Comparison of ENCODE assay signal across 8 cellular contexts in the genomic region with DNA sequence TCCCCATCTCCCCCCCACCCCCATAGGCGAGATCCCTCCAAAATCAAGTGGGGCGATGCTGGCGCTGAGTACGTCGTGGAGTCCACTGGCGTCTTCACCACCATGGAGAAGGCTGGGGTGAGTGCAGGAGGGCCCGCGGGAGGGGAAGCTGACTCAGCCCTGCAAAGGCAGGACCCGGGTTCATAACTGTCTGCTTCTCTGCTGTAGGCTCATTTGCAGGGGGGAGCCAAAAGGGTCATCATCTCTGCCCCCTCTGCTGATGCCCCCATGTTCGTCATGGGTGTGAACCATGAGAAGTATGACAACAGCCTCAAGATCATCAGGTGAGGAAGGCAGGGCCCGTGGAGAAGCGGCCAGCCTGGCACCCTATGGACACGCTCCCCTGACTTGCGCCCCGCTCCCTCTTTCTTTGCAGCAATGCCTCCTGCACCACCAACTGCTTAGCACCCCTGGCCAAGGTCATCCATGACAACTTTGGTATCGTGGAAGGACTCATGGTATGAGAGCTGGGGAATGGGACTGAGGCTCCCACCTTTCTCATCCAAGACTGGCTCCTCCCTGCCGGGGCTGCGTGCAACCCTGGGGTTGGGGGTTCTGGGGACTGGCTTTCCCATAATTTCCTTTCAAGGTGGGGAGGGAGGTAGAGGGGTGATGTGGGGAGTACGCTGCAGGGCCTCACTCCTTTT. TPM values are rescaled to one million over a fixed set of nuclear protein-coding genes. Genes with fewer than 3 reads are reported as not detected.
A peak's percentile ranks its signal among the peaks of the same experiment; 100 is the strongest.
DNase-seq lines count a peak whose midpoint lies in the region; ATAC-seq and TF ChIP-seq lines count a peak whose summit lies in the region.

No MANE protein-coding gene starts in this region.

- peaks cover 0 to 59% (median 45%) of the 10 kb centered on the region in 9 donors for H3K36me3 ChIP-seq in heart left ventricle

- H3K27ac ChIP-seq in heart left ventricle = peak overlapping the region in 11 of 12 donors; percentile 44 to 100 (median 94)

- peak overlapping the region; percentile 40 for H3K27ac Mint-ChIP-seq in activated T-helper 1 cell treated with anti-CD3 and anti-CD28 coated beads, Interleukin-12 subunit alpha, Interleukin-12 subunit beta, Interleukin-2, Interleukin-4 antibody, amounts not matched to agents 30 ng/mL and 10 ng/mL and 1 ng/mL, durations not matched to agents 14 hours and 24 hours and 36 hours
- H3K27ac Mint-ChIP-seq in type B pancreatic cell = peak overlapping the region; percentile 100

- ATAC-seq in heart left ventricle (no peak), Right ventricle myocardium inferior (no peak)

- H3K4me3 Mint-ChIP-seq in activated T-helper 1 cell treated with anti-CD3 and anti-CD28 coated beads, Interleukin-12 subunit alpha, Interleukin-12 subunit beta, Interleukin-2, Interleukin-4 antibody, amounts not matched to agents 30 ng/mL and 10 ng/mL and 1 ng/mL, durations not matched to agents 14 hours and 24 hours and 36 hours = peak overlapping the region; percentile 91
- H3K4me3 Mint-ChIP-seq in type B pancreatic cell = peak overlapping the region; percentile 97

- H3K4me3 ChIP-seq in heart left ventricle = peak overlapping the region in 6 of 12 donors; percentile 78 to 100 (median 99)

- H3K27me3 ChIP-seq in heart left ventricle = no peaks in the 10 kb centered on the region

- TF ChIP-seq CTCF in heart left ventricle (IDR thresholded peaks at IDR 0.05) = no peak
- TF ChIP-seq CTCF in type B pancreatic cell (conservative IDR thresholded peaks at IDR 0.05) = no peak

- peaks cover 61% of the 10 kb centered on the region for H3K36me3 Mint-ChIP-seq in activated T-helper 1 cell treated with anti-CD3 and anti-CD28 coated beads, Interleukin-12 subunit alpha, Interleukin-12 subunit beta, Interleukin-2, Interleukin-4 antibody, amounts not matched to agents 30 ng/mL and 10 ng/mL and 1 ng/mL, durations not matched to agents 14 hours and 24 hours and 36 hours (ENCODE audit: low read depth)
- peaks cover 30% of the 10 kb centered on the region for H3K36me3 Mint-ChIP-seq in type B pancreatic cell

- no peaks in the 10 kb centered on the region for H3K27me3 Mint-ChIP-seq in activated T-helper 1 cell treated with anti-CD3 and anti-CD28 coated beads, Interleukin-12 subunit alpha, Interleukin-12 subunit beta, Interleukin-2, Interleukin-4 antibody, amounts not matched to agents 30 ng/mL and 10 ng/mL and 1 ng/mL, durations not matched to agents 14 hours and 24 hours and 36 hours (ENCODE audit: insufficient read depth)
- H3K27me3 Mint-ChIP-seq in type B pancreatic cell = peaks cover 6% of the 10 kb centered on the region

- TF ChIP-seq POLR2A in heart left ventricle (IDR thresholded peaks at IDR 0.05) = no peak

- peaks cover 3 to 76% (median 63%) of the 10 kb centered on the region in 12 donors for H3K4me1 ChIP-seq in heart left ventricle

- WGBS in heart left ventricle, 4 donors = 52 to 63% (median 62%) methylated on average over 18 to 19 of the region's 19 CpGs

- peaks cover 64% of the 10 kb centered on the region for H3K4me1 Mint-ChIP-seq in activated T-helper 1 cell treated with anti-CD3 and anti-CD28 coated beads, Interleukin-12 subunit alpha, Interleukin-12 subunit beta, Interleukin-2, Interleukin-4 antibody, amounts not matched to agents 30 ng/mL and 10 ng/mL and 1 ng/mL, durations not matched to agents 14 hours and 24 hours and 36 hours (ENCODE audit: low read depth)
- H3K4me1 Mint-ChIP-seq in type B pancreatic cell (ENCODE audit: unreplicated experiment) = peaks cover 45% of the 10 kb centered on the region

- intact Hi-C loops in heart left ventricle (cut with DNase I) = loop anchor here (1.0 to 10.0 kb wide), 8 partner anchors 65 to 202 kb away; a partner anchor contains a TSS
- intact Hi-C loops in Right ventricle myocardium inferior (cut with DNase I) = loop anchor here (5.0 kb wide), 1 partner anchor 115 kb away; no protein-coding TSS in a partner anchor
- intact Hi-C loops in activated T-helper 1 cell treated with anti-CD3 and anti-CD28 coated beads, Interleukin-12 subunit alpha, Interleukin-12 subunit beta, Interleukin-2, Interleukin-4 antibody, amounts not matched to agents 30 ng/mL and 10 ng/mL and 1 ng/mL, durations not matched to agents 14 hours and 24 hours and 36 hours (cut with micrococcal nuclease) = loop anchor here (10.0 kb wide), 1 partner anchor 408 kb away; a partner anchor contains a TSS

- no peaks in the 10 kb centered on the region for H3K9me3 ChIP-seq in heart left ventricle

- H3K9me3 Mint-ChIP-seq in activated T-helper 1 cell treated with anti-CD3 and anti-CD28 coated beads, Interleukin-12 subunit alpha, Interleukin-12 subunit beta, Interleukin-2, Interleukin-4 antibody, amounts not matched to agents 30 ng/mL and 10 ng/mL and 1 ng/mL, durations not matched to agents 14 hours and 24 hours and 36 hours = no peaks in the 10 kb centered on the region
- H3K9me3 Mint-ChIP-seq in type B pancreatic cell = no peaks in the 10 kb centered on the region

- DNase-seq in heart left ventricle = no peak
- no peak for DNase-seq in Right ventricle myocardium inferior (ENCODE audit: missing footprints)
- DNase-seq in activated T-helper 1 cell treated with anti-CD3 and anti-CD28 coated beads, Interleukin-12 subunit alpha, Interleukin-12 subunit beta, Interleukin-2, Interleukin-4 antibody, amounts not matched to agents 30 ng/mL and 10 ng/mL and 1 ng/mL, durations not matched to agents 14 hours and 24 hours and 36 hours (ENCODE audit: low spot score) = no peak
- DNase-seq in kidney tubule cell (ENCODE audit: low spot score) = peak; percentile 30
- no peak for DNase-seq in type B pancreatic cell (ENCODE audit: extremely low spot score, unreplicated experiment)
- DNase-seq in NCI-H2107 (lab: John Stamatoyannopoulos, UW) = no peak
- no peak for DNase-seq in COLO829 (ENCODE audit: low spot score)
- DNase-seq in T-helper 9 cell = no peak

RNA-seq across cellular contexts. Expression of a gene that starts 2.7 kb away (rescaled TPM):
- total RNA-seq in heart left ventricle = 1,000 to 10,000 TPM; 3,379 to 7,430 (median 4,887) TPM
- polyA plus RNA-seq in heart left ventricle = 1,000 to 10,000 TPM; 4,589 to 6,374 TPM
- 4,337 TPM for total RNA-seq in Right ventricle myocardium inferior
- 4,315 and 4,318 TPM in 2 replicates for total RNA-seq in activated T-helper 1 cell treated with anti-CD3 and anti-CD28 coated beads, Interleukin-12 subunit alpha, Interleukin-12 subunit beta, Interleukin-2, Interleukin-4 antibody, amounts not matched to agents 30 ng/mL and 10 ng/mL and 1 ng/mL, durations not matched to agents 14 hours and 24 hours and 36 hours
- 2,317 and 5,618 TPM in 2 replicates for total RNA-seq in type B pancreatic cell (ENCODE audit: low replicate concordance)

RNA-seq across cellular contexts. Expression of a gene that starts 18.8 kb away (rescaled TPM):
- total RNA-seq in heart left ventricle (10 to 100 TPM; 13.2 to 27.5 (median 15.0) TPM), Right ventricle myocardium inferior (15.9 TPM), type B pancreatic cell (ENCODE audit: low replicate concordance) (9.1 and 17.5 TPM in 2 replicates)
- polyA plus RNA-seq in heart left ventricle = 10 to 100 TPM; 10.3 to 15.4 TPM
- 19.5 and 19.9 TPM in 2 replicates for total RNA-seq in activated T-helper 1 cell treated with anti-CD3 and anti-CD28 coated beads, Interleukin-12 subunit alpha, Interleukin-12 subunit beta, Interleukin-2, Interleukin-4 antibody, amounts not matched to agents 30 ng/mL and 10 ng/mL and 1 ng/mL, durations not matched to agents 14 hours and 24 hours and 36 hours

RNA-seq across cellular contexts. Expression of a gene that starts 31.1 kb away (rescaled TPM):
- 10 to 100 TPM; 12.9 to 23.8 (median 16.5) TPM for total RNA-seq in heart left ventricle
- polyA plus RNA-seq in heart left ventricle = 10 to 100 TPM; 15.4 to 30.1 TPM
- total RNA-seq in Right ventricle myocardium inferior = 16.2 TPM
- total RNA-seq in activated T-helper 1 cell treated with anti-CD3 and anti-CD28 coated beads, Interleukin-12 subunit alpha, Interleukin-12 subunit beta, Interleukin-2, Interleukin-4 antibody, amounts not matched to agents 30 ng/mL and 10 ng/mL and 1 ng/mL, durations not matched to agents 14 hours and 24 hours and 36 hours = 194 and 196 TPM in 2 replicates
- total RNA-seq in type B pancreatic cell (ENCODE audit: low replicate concordance) = 60.9 and 106 TPM in 2 replicates

RNA-seq across cellular contexts. Expression of a gene that starts 43.1 kb away (rescaled TPM):
- total RNA-seq in heart left ventricle (10 to 100 TPM in 8 of 9 donors, 1 to 10 TPM in 1; 8.4 to 22.4 (median 11.3) TPM), Right ventricle myocardium inferior (11.6 TPM), type B pancreatic cell (ENCODE audit: low replicate concordance) (96.5 and 109 TPM in 2 replicates)
- 1 to 10 TPM; 3.3 to 8.1 TPM for polyA plus RNA-seq in heart left ventricle
- total RNA-seq in activated T-helper 1 cell treated with anti-CD3 and anti-CD28 coated beads, Interleukin-12 subunit alpha, Interleukin-12 subunit beta, Interleukin-2, Interleukin-4 antibody, amounts not matched to agents 30 ng/mL and 10 ng/mL and 1 ng/mL, durations not matched to agents 14 hours and 24 hours and 36 hours = 91.6 and 93.4 TPM in 2 replicates

RNA-seq across cellular contexts. Expression of a gene that starts 44.0 kb away (rescaled TPM):
- total RNA-seq in heart left ventricle (100 to 1,000 TPM in 8 of 9 donors, 10 to 100 TPM in 1; 95.6 to 300 (median 228) TPM), Right ventricle myocardium inferior (278 TPM), type B pancreatic cell (ENCODE audit: low replicate concordance) (213 and 396 TPM in 2 replicates)
- 100 to 1,000 TPM; 164 to 210 TPM for polyA plus RNA-seq in heart left ventricle
- total RNA-seq in activated T-helper 1 cell treated with anti-CD3 and anti-CD28 coated beads, Interleukin-12 subunit alpha, Interleukin-12 subunit beta, Interleukin-2, Interleukin-4 antibody, amounts not matched to agents 30 ng/mL and 10 ng/mL and 1 ng/mL, durations not matched to agents 14 hours and 24 hours and 36 hours = 250 and 258 TPM in 2 replicates
